ENCODE assay signal across 14 cellular contexts in the genomic region with DNA sequence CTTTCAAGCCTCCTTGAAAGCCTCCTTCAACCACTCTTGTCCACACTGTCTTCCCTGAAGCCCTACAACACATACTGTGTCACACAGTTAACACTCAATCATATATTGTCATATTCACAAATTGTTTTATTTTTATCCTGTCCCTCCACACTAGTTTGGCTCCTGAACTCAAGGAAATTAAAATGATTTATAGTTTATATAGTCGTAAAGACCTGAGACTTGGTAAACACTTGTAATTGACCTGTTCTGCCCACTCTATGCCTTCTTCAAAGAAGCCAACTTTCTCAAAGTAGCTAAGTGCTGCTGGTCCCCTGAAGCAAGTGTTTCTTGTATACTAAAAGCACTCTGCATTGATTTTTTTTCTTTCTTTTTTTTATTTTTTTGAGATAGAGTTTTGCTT. TPM values are rescaled to one million over a fixed set of nuclear protein-coding genes. Genes with fewer than 3 reads are reported as not detected.
DNase-seq lines count a peak whose midpoint lies in the region; ATAC-seq and TF ChIP-seq lines count a peak whose summit lies in the region.
"Had no signal": no experiment of that assay in that cellular context is flagged by ENCODE, and none has a peak within 500 bp of the region (broad histone marks: within the 10 kb centered on the region; RNA-seq: fewer than 3 reads in every experiment).

No MANE protein-coding gene starts in this region.

- TF ChIP-seq POLR2A in erythroblast (IDR thresholded peaks at IDR 0.05; ENCODE audit: low read length): no peak

- no peak for ATAC-seq in right cardiac atrium
- no peak for ATAC-seq in heart right ventricle
- no peak for ATAC-seq in central memory CD8-positive, alpha-beta T cell (replicated peaks; ENCODE audit: extremely low read depth, poor library complexity, severe bottlenecking)
- no peak for ATAC-seq in natural killer cell
- ATAC-seq: stimulated activated naive CD8-positive, alpha-beta T cell treated with anti-CD3 and anti-CD28 coated beads, Interleukin-15, Interleukin-2, amounts not matched to agents 100 U/mL and 50 U/mL, for 24 hours had no signal

- H3K27me3 ChIP-seq in right cardiac atrium (ENCODE audit: control insufficient read depth, insufficient read depth) (no peaks in the 10 kb centered on the region), heart right ventricle (no peaks in the 10 kb centered on the region)
- H3K27me3 ChIP-seq: SJSA1 had no signal

- H3K27me3 Mint-ChIP-seq in central memory CD8-positive, alpha-beta T cell: no peaks in the 10 kb centered on the region
- H3K27me3 Mint-ChIP-seq in natural killer cell (ENCODE audit: low read depth in 2 of 2): no peaks in the 10 kb centered on the region
- H3K27me3 Mint-ChIP-seq: activated naive CD4-positive, alpha-beta T cell treated with anti-CD3 and anti-CD28 coated beads, Interleukin-2, amount 10 ng/mL, durations not matched to agents 7 days and 5 days had no signal

- H3K4me3 ChIP-seq in right cardiac atrium (ENCODE audit: low read length): no peak overlapping the region
- H3K4me3 ChIP-seq in heart right ventricle: no peak overlapping the region
- H3K4me3 ChIP-seq: GM23248, SJSA1 had no signal

- peaks cover 9% of the 10 kb centered on the region for H3K4me1 ChIP-seq in right cardiac atrium (ENCODE audit: control insufficient read depth, insufficient read depth, low read length)
- peaks cover 6 to 95% (median 59%) of the 10 kb centered on the region in 9 donors for H3K4me1 ChIP-seq in heart right ventricle

- H3K4me1 Mint-ChIP-seq in central memory CD8-positive, alpha-beta T cell: peaks cover 69% of the 10 kb centered on the region
- peaks cover 74 to 75% of the 10 kb centered on the region in 2 donors for H3K4me1 Mint-ChIP-seq in natural killer cell

- in situ Hi-C loops in ACHN (cut with HindIII; ENCODE audit: low pct_ligation_motif_present, low pct_unique_long_range_greater_than_20kb, low sequenced_read_pairs): no loop called here

- TF ChIP-seq CTCF in heart right ventricle (IDR thresholded peaks at IDR 0.05) (no peak), natural killer cell (IDR thresholded peaks at IDR 0.05) (no peak)

- H3K27ac ChIP-seq in right cardiac atrium (ENCODE audit: low read length) (peak overlapping the region; percentile 25), heart right ventricle (peak overlapping the region in 2 of 10 donors; percentile 5 to 9)
- H3K27ac ChIP-seq: GM23248, SJSA1 had no signal

- no peak overlapping the region for H3K4me3 Mint-ChIP-seq in central memory CD8-positive, alpha-beta T cell
- no peak overlapping the region for H3K4me3 Mint-ChIP-seq in natural killer cell
- H3K4me3 Mint-ChIP-seq: activated naive CD4-positive, alpha-beta T cell treated with anti-CD3 and anti-CD28 coated beads, Interleukin-2, amount 10 ng/mL, durations not matched to agents 7 days and 5 days had no signal

- intact Hi-C loops in right cardiac atrium (cut with DNase I) (no loop called here), heart right ventricle (cut with DNase I) (loop anchor here in 2 of 10 donors (5.0 to 10.0 kb wide), 2 partner anchors 92 to 115 kb away; no protein-coding TSS in a partner anchor), natural killer cell (cut with micrococcal nuclease) (no loop called here)

- DNase-seq in right cardiac atrium (no peak), heart right ventricle (no peak), natural killer cell (no peak), erythroblast (lab: John Stamatoyannopoulos, UW) (no peak), ACHN (no peak)
- no peak for DNase-seq in central memory CD8-positive, alpha-beta T cell (ENCODE audit: low spot score in 2 of 2)
- DNase-seq in activated CD4-positive, CD25-positive, alpha-beta regulatory T cell (lab: John Stamatoyannopoulos, UW): no peak
- DNase-seq in activated naive CD4-positive, alpha-beta T cell treated with anti-CD3 and anti-CD28 coated beads, Interleukin-2, amount 50 U/mL, for 16 hours: no peak
- DNase-seq: DMS153; kidney; stimulated activated naive CD8-positive, alpha-beta T cell treated with anti-CD3 and anti-CD28 coated beads, Interleukin-15, Interleukin-2, amounts not matched to agents 100 U/mL and 50 U/mL, for 24 hours had no signal

- H3K27ac Mint-ChIP-seq in central memory CD8-positive, alpha-beta T cell (ENCODE audit: low read depth): peak overlapping the region; percentile 58
- peak overlapping the region; percentile 83 to 85 for H3K27ac Mint-ChIP-seq in natural killer cell
- H3K27ac Mint-ChIP-seq: activated naive CD4-positive, alpha-beta T cell treated with anti-CD3 and anti-CD28 coated beads, Interleukin-2, amount 10 ng/mL, durations not matched to agents 7 days and 5 days had no signal

- 69% methylated on average over 1 of the region's 1 CpG for WGBS in right cardiac atrium
- 82 to 84% methylated on average over 1 of the region's 1 CpG for WGBS in heart right ventricle, 2 donors

- no peaks in the 10 kb centered on the region for H3K9me3 ChIP-seq in right cardiac atrium (ENCODE audit: control insufficient read depth, low read length)
- no peaks in the 10 kb centered on the region for H3K9me3 ChIP-seq in heart right ventricle
- H3K9me3 ChIP-seq: SJSA1 had no signal

- peaks cover 0 to 30% (median 0%) of the 10 kb centered on the region in 9 donors for H3K36me3 ChIP-seq in heart right ventricle

- H3K36me3 Mint-ChIP-seq in central memory CD8-positive, alpha-beta T cell (ENCODE audit: insufficient read depth): peaks cover 34% of the 10 kb centered on the region
- H3K36me3 Mint-ChIP-seq in natural killer cell: peaks cover 9% of the 10 kb centered on the region

- H3K9me3 Mint-ChIP-seq in central memory CD8-positive, alpha-beta T cell: no peaks in the 10 kb centered on the region
- H3K9me3 Mint-ChIP-seq in natural killer cell: no peaks in the 10 kb centered on the region
- H3K9me3 Mint-ChIP-seq: activated naive CD4-positive, alpha-beta T cell treated with anti-CD3 and anti-CD28 coated beads, Interleukin-2, amount 10 ng/mL, durations not matched to agents 7 days and 5 days had no signal

RNA-seq across cellular contexts. Expression of a gene that starts 15.6 kb away (rescaled TPM):
- total RNA-seq in right cardiac atrium (100 to 1,000 TPM; 112 to 129 (median 123) TPM), heart right ventricle (100 to 1,000 TPM in 9 of 10 donors, 10 to 100 TPM in 1; 97.8 to 138 (median 115) TPM), natural killer cell (10 to 100 TPM; 64.4 to 78.7 (median 74.4) TPM)
- polyA plus RNA-seq in right cardiac atrium (48.5 TPM), heart right ventricle (10 to 100 TPM; 26.9 to 51.3 TPM)

RNA-seq across cellular contexts. Expression of a gene that starts 33.9 kb away (rescaled TPM):
- 100 to 1,000 TPM; 246 to 333 (median 297) TPM for total RNA-seq in right cardiac atrium
- polyA plus RNA-seq in right cardiac atrium: 141 TPM
- total RNA-seq in heart right ventricle: 100 to 1,000 TPM; 219 to 366 (median 294) TPM
- polyA plus RNA-seq in heart right ventricle: 100 to 1,000 TPM in 1 of 2 donors, 10 to 100 TPM in 1; 29.1 to 196 TPM
- total RNA-seq in natural killer cell: 100 to 1,000 TPM; 216 to 244 (median 231) TPM
